ENCODE assay signal across 8 cellular contexts in genomic region chr19:55644191-55644833, GRCh38. TPM values are rescaled to one million over a fixed set of nuclear protein-coding genes. Genes with fewer than 3 reads are reported as not detected.
A peak's percentile ranks its signal among the peaks of the same experiment; 100 is the strongest.
DNase-seq lines count a peak whose midpoint lies in the region; ATAC-seq and TF ChIP-seq lines count a peak whose summit lies in the region.

No MANE protein-coding gene starts in this region.

- H3K9me3 Mint-ChIP-seq in CD4-positive, CD25-positive, alpha-beta regulatory T cell, result no peaks in the 10 kb centered on the region
- H3K9me3 Mint-ChIP-seq in endothelial cell (ENCODE audit: unreplicated experiment) (no peaks in the 10 kb centered on the region), neural progenitor cell (no peaks in the 10 kb centered on the region)

- intact Hi-C loops in posterior vena cava (cut with DNase I), result no loop called here

- peaks cover 8% of the 10 kb centered on the region for H3K36me3 ChIP-seq in CD4-positive, CD25-positive, alpha-beta regulatory T cell (ENCODE audit: control insufficient read depth, insufficient read depth, low read length)
- H3K36me3 ChIP-seq in OCI-LY3 (replicated peaks; ENCODE audit: low read depth, low read length), result peaks cover 10% of the 10 kb centered on the region
- H3K36me3 ChIP-seq in neural progenitor cell, result no peaks in the 10 kb centered on the region

- H2AFZ ChIP-seq in OCI-LY3 (ENCODE audit: low read depth, low read length) (no peak overlapping the region), neural progenitor cell (replicated peaks) (no peak overlapping the region)

- peaks cover 0 to 59% (median 30%) of the 10 kb centered on the region in 4 donors for H3K4me1 Mint-ChIP-seq in CD4-positive, CD25-positive, alpha-beta regulatory T cell
- peaks cover 28% of the 10 kb centered on the region for H3K4me1 Mint-ChIP-seq in endothelial cell (ENCODE audit: unreplicated experiment)
- H3K4me1 Mint-ChIP-seq in neural progenitor cell, result peaks cover 42% of the 10 kb centered on the region

- peak overlapping the region; percentile 92 for H3K9ac ChIP-seq in OCI-LY3 (ENCODE audit: low read length)
- peak overlapping the region; percentile 79 for H3K9ac ChIP-seq in neural progenitor cell

- peaks cover 53% of the 10 kb centered on the region for H3F3A ChIP-seq in neural progenitor cell (ENCODE audit: low read depth)

- DNase-seq in CD4-positive, CD25-positive, alpha-beta regulatory T cell, result no peak
- DNase-seq in endothelial cell (ENCODE audit: low spot score) (no peak), neural progenitor cell (ENCODE audit: low spot score) (no peak), NOMO-1 (lab: John Stamatoyannopoulos, UW; ENCODE audit: unreplicated experiment in 2 of 2) (no peak), posterior vena cava (ENCODE audit: low spot score) (no peak)

- H3K27ac Mint-ChIP-seq in CD4-positive, CD25-positive, alpha-beta regulatory T cell, result peak overlapping the region in 2 of 3 donors; percentile 90 to 93
- no peak overlapping the region for H3K27ac Mint-ChIP-seq in endothelial cell (ENCODE audit: unreplicated experiment)
- H3K27ac Mint-ChIP-seq in neural progenitor cell, result peak overlapping the region; percentile 96

- no peaks in the 10 kb centered on the region for H3K27me3 ChIP-seq in CD4-positive, CD25-positive, alpha-beta regulatory T cell (ENCODE audit: control insufficient read depth, insufficient read depth, low read length)
- H3K27me3 ChIP-seq in OCI-LY3 (ENCODE audit: low read depth, low read length) (no peaks in the 10 kb centered on the region), neural progenitor cell (no peaks in the 10 kb centered on the region)

- peaks cover 73% of the 10 kb centered on the region for H3K4me1 ChIP-seq in CD4-positive, CD25-positive, alpha-beta regulatory T cell (ENCODE audit: control insufficient read depth, insufficient read depth, low read length, poor library complexity, severe bottlenecking)
- H3K4me1 ChIP-seq in OCI-LY3 (ENCODE audit: low read length) (peaks cover 39% of the 10 kb centered on the region), neural progenitor cell (peaks cover 32% of the 10 kb centered on the region)

- ATAC-seq in CD4-positive, CD25-positive, alpha-beta regulatory T cell (ENCODE audit: low read depth in 2 of 2), result no peak
- no peak for ATAC-seq in GM18498 (IDR thresholded peaks at IDR 0.05; ENCODE audit: unreplicated experiment)
- no peak for ATAC-seq in esophagus mucosa

- peaks cover 6% of the 10 kb centered on the region for H3K27me3 Mint-ChIP-seq in CD4-positive, CD25-positive, alpha-beta regulatory T cell
- peaks cover 27% of the 10 kb centered on the region for H3K27me3 Mint-ChIP-seq in endothelial cell (ENCODE audit: unreplicated experiment)
- H3K27me3 Mint-ChIP-seq in neural progenitor cell (ENCODE audit: insufficient read depth, low read depth), result peaks cover 20% of the 10 kb centered on the region

- TF ChIP-seq CTCF in OCI-LY3 (IDR thresholded peaks at IDR 0.05; ENCODE audit: low read depth, low read length), result no peak
- no peak for TF ChIP-seq CTCF in endothelial cell (IDR thresholded peaks at IDR 0.05; ENCODE audit: unreplicated experiment)
- TF ChIP-seq CTCF in neural progenitor cell (IDR thresholded peaks at IDR 0.05), result no peak

- H3K4me2 ChIP-seq in OCI-LY3 (ENCODE audit: low read length) (peak overlapping the region; percentile 84), neural progenitor cell (peak overlapping the region; percentile 99)

- H3K27ac ChIP-seq in CD4-positive, CD25-positive, alpha-beta regulatory T cell (ENCODE audit: insufficient read depth, low read length, poor library complexity, severe bottlenecking), result peak overlapping the region; percentile 80
- H3K27ac ChIP-seq in OCI-LY3 (ENCODE audit: low read length) (peak overlapping the region; percentile 84), neural progenitor cell (no peak overlapping the region)

- H4K20me1 ChIP-seq in OCI-LY3 (ENCODE audit: insufficient read depth, low read length), result no peaks in the 10 kb centered on the region
- no peaks in the 10 kb centered on the region for H4K20me1 ChIP-seq in neural progenitor cell (ENCODE audit: low read depth)

- H3K36me3 Mint-ChIP-seq in CD4-positive, CD25-positive, alpha-beta regulatory T cell, result no peaks in the 10 kb centered on the region
- H3K36me3 Mint-ChIP-seq in endothelial cell (ENCODE audit: low read depth, unreplicated experiment) (peaks cover 23% of the 10 kb centered on the region), neural progenitor cell (peaks cover 11% of the 10 kb centered on the region)

- H3K79me2 ChIP-seq in OCI-LY3 (ENCODE audit: low read length) (peaks cover 81% of the 10 kb centered on the region), neural progenitor cell (ENCODE audit: low read depth) (peaks cover 83% of the 10 kb centered on the region)

- H3K9me3 ChIP-seq in CD4-positive, CD25-positive, alpha-beta regulatory T cell (ENCODE audit: control insufficient read depth in 2 of 2, low read length in 2 of 2), result no peaks in the 10 kb centered on the region
- H3K9me3 ChIP-seq in OCI-LY3 (ENCODE audit: insufficient read depth, low read length) (no peaks in the 10 kb centered on the region), neural progenitor cell (ENCODE audit: low read depth) (no peaks in the 10 kb centered on the region)

- peak overlapping the region; percentile 93 to 97 (median 96) for H3K4me3 Mint-ChIP-seq in CD4-positive, CD25-positive, alpha-beta regulatory T cell
- H3K4me3 Mint-ChIP-seq in endothelial cell (ENCODE audit: unreplicated experiment) (peak overlapping the region; percentile 93), neural progenitor cell (peak overlapping the region; percentile 96)

- peak overlapping the region; percentile 48 for H3K4me3 ChIP-seq in CD4-positive, CD25-positive, alpha-beta regulatory T cell (ENCODE audit: low read depth, low read length)
- H3K4me3 ChIP-seq in OCI-LY3 (ENCODE audit: low read length), result peak overlapping the region; percentile 86
- H3K4me3 ChIP-seq in neural progenitor cell, result peak overlapping the region; percentile 80

RNA-seq across cellular contexts. Expression of gene ZNF581, which starts 0.9 kb away (rescaled TPM):
- 23.7 TPM for total RNA-seq in CD4-positive, CD25-positive, alpha-beta regulatory T cell
- polyA plus RNA-seq in CD4-positive, CD25-positive, alpha-beta regulatory T cell, result 10 to 100 TPM; 26.5 to 36.6 (median 35.1) TPM
- total RNA-seq in endothelial cell (ENCODE audit: unreplicated experiment) (47.2 TPM), neural progenitor cell (ENCODE audit: low replicate concordance) (12.2 and 32.4 TPM in 2 replicates), esophagus mucosa (21.7 TPM), posterior vena cava (10 to 100 TPM in 1 of 2 donors, 1 to 10 TPM in 1; 8.0 to 12.0 TPM)

RNA-seq across cellular contexts. Expression of gene ZNF580, which starts 3.5 kb away (rescaled TPM):
- total RNA-seq in CD4-positive, CD25-positive, alpha-beta regulatory T cell, result 30.8 TPM
- polyA plus RNA-seq in CD4-positive, CD25-positive, alpha-beta regulatory T cell, result 10 to 100 TPM; 14.3 to 18.9 (median 16.0) TPM
- total RNA-seq in endothelial cell (ENCODE audit: unreplicated experiment), result 34.0 TPM
- 2.8 and 13.4 TPM in 2 replicates for total RNA-seq in neural progenitor cell (ENCODE audit: low replicate concordance)
- 13.5 TPM for total RNA-seq in esophagus mucosa
- total RNA-seq in posterior vena cava, result 10 to 100 TPM; 32.0 to 36.7 TPM

RNA-seq across cellular contexts. Expression of gene CCDC106, which starts 3.7 kb away (rescaled TPM):
- 0.99 TPM for total RNA-seq in CD4-positive, CD25-positive, alpha-beta regulatory T cell
- polyA plus RNA-seq in CD4-positive, CD25-positive, alpha-beta regulatory T cell, result 1 to 10 TPM in 1 of 4 donors, under 1 TPM in 3; 0.22 to 1.0 (median 0.51) TPM
- total RNA-seq in endothelial cell (ENCODE audit: unreplicated experiment) (20.1 TPM), neural progenitor cell (ENCODE audit: low replicate concordance) (7.6 and 24.9 TPM in 2 replicates), esophagus mucosa (4.7 TPM), posterior vena cava (10 to 100 TPM in 1 of 2 donors, 1 to 10 TPM in 1; 8.6 to 13.6 TPM)

RNA-seq across cellular contexts. Expression of gene U2AF2, which starts 10.5 kb away (rescaled TPM):
- total RNA-seq in CD4-positive, CD25-positive, alpha-beta regulatory T cell, result 283 TPM
- 1 to 10 TPM; 7.2 to 9.3 (median 8.2) TPM for polyA plus RNA-seq in CD4-positive, CD25-positive, alpha-beta regulatory T cell
- total RNA-seq in endothelial cell (ENCODE audit: unreplicated experiment), result 219 TPM
- 124 and 238 TPM in 2 replicates for total RNA-seq in neural progenitor cell (ENCODE audit: low replicate concordance)
- total RNA-seq in esophagus mucosa, result 108 TPM
- total RNA-seq in posterior vena cava, result 10 to 100 TPM; 89.3 to 91.7 TPM

RNA-seq across cellular contexts. Expression of gene ZNF784, which starts 19.9 kb away (rescaled TPM):
- 11.1 TPM for total RNA-seq in CD4-positive, CD25-positive, alpha-beta regulatory T cell
- polyA plus RNA-seq in CD4-positive, CD25-positive, alpha-beta regulatory T cell, result 1 to 10 TPM; 1.0 to 2.4 (median 1.6) TPM
- total RNA-seq in endothelial cell (ENCODE audit: unreplicated experiment) (6.8 TPM), neural progenitor cell (ENCODE audit: low replicate concordance) (3.9 and 12.5 TPM in 2 replicates), esophagus mucosa (3.8 TPM), posterior vena cava (1 to 10 TPM; 3.6 to 4.3 TPM)
